8 cellular contexts compared by ENCODE assay signal in genomic region chr1:113072757-113073456, GRCh38. TPM values are rescaled to one million over a fixed set of nuclear protein-coding genes. Genes with fewer than 3 reads are reported as not detected.
DNase-seq lines count a peak whose midpoint lies in the region; ATAC-seq and TF ChIP-seq lines count a peak whose summit lies in the region.

TSS of gene LRIG2 (plus strand) at chr1:113073198. CDS start at chr1:113073407, 209 bp downstream.

- H3K4me3 ChIP-seq in NB4 (ENCODE audit: low read depth, low read length): peak within 1 kb of the TSS; percentile 62
- peak within 1 kb of the TSS; percentile 100 for H3K4me3 ChIP-seq in SK-N-MC
- H3K4me3 ChIP-seq in suprapubic skin: peak within 1 kb of the TSS; percentile 91

- no peaks in the 10 kb centered on the region for H3K27me3 ChIP-seq in suprapubic skin

- ATAC-seq in HG02571 (IDR thresholded peaks at IDR 0.05; ENCODE audit: unreplicated experiment): peak; percentile 97

- TF ChIP-seq POLR2A in NB4 (IDR thresholded peaks at IDR 0.05; ENCODE audit: extremely low read depth, insufficient read length) (peak; percentile 99), suprapubic skin (IDR thresholded peaks at IDR 0.05) (peak in 1 of 2 donors; percentile 63)

- H3K9ac ChIP-seq in SK-N-MC (ENCODE audit: insufficient read length): peak within 1 kb of the TSS; percentile 97

- peaks cover 11% of the 10 kb centered on the region; the same call in 1 of the 2 replicates for H3K36me3 ChIP-seq in SK-N-MC (ENCODE audit: insufficient read depth, low read length)
- peaks cover 6% of the 10 kb centered on the region for H3K36me3 ChIP-seq in suprapubic skin

- TF ChIP-seq CTCF in GM10248 (IDR thresholded peaks at IDR 0.05; ENCODE audit: control extremely low read depth, extremely low read depth, low read depth, missing control alignments) (peak; percentile 94), NB4 (IDR thresholded peaks at IDR 0.05; ENCODE audit: low read depth, low read length) (peak; percentile 52), suprapubic skin (IDR thresholded peaks at IDR 0.05) (peak; percentile 45 to 78)

- CTCF ChIA-PET in GM10248 (lab: Yijun Ruan, JAX): interaction anchor here (0.7 to 3.7 kb wide), 91 partner anchors 9 to 1210 kb away, joined by 3 to 118 read pairs (median 4); partner anchors contain the start of genes PHTF1, PPM1J and SLC16A1

- WGBS in suprapubic skin: 0% methylated on average over 36 of the region's 48 CpGs

- POLR2A ChIA-PET in GM10248 (lab: Yijun Ruan, JAX): interaction anchor here (0.7 to 1.4 kb wide), 6 partner anchors 16 to 192 kb away, joined by 3 to 9 read pairs (median 4); partner anchors contain the start of gene SLC16A1

- TF ChIP-seq EP300 in suprapubic skin (IDR thresholded peaks at IDR 0.05): no peak

- peaks cover 39% of the 10 kb centered on the region for H3K4me1 ChIP-seq in suprapubic skin

- H3K27ac ChIP-seq in SK-N-MC (peak within 1 kb of the TSS; percentile 71; the same call in 1 of the 2 replicates), suprapubic skin (peak within 1 kb of the TSS; percentile 94)

- H3K9me3 ChIP-seq in SK-N-MC (ENCODE audit: low read depth, low read length) (no peaks in the 10 kb centered on the region), suprapubic skin (no peaks in the 10 kb centered on the region)

- peak; percentile 95 for DNase-seq in GM10248 (ENCODE audit: extremely low spot score)
- DNase-seq in NB4 (ENCODE audit: low read depth): peak; percentile 98
- peak; percentile 98 for DNase-seq in SK-N-MC (ENCODE audit: low read depth, low spot score)
- peak; percentile 99 for DNase-seq in activated naive CD4-positive, alpha-beta T cell treated with anti-CD3 and anti-CD28 coated beads, Interleukin-2, amount 50 U/mL, for 16 hours
- peak; percentile 98 for DNase-seq in globus pallidus (ENCODE audit: low spot score)
- DNase-seq in nucleus accumbens (lab: John Stamatoyannopoulos, UW): peak; percentile 67 to 99 (median 94)
- DNase-seq in suprapubic skin (ENCODE audit: low spot score in 2 of 2): peak; percentile 99

RNA-seq across cellular contexts. Expression of gene LRIG2, which starts in this region (rescaled TPM):
- 10 to 100 TPM in 3 of 4 donors, 1 to 10 TPM in 1; 7.9 to 86.1 (median 22.0) TPM for total RNA-seq in suprapubic skin

Comparison
In these comparisons a context has a peak if more than half of its experiments do, and no peak if none do; other contexts are left out.
1. Peak in every context shown above with its lines: DNase-seq, ATAC-seq, H3K4me3 ChIP-seq and H3K27ac ChIP-seq.